Comparison of ENCODE assay signal across 27 cellular contexts in the genomic region with DNA sequence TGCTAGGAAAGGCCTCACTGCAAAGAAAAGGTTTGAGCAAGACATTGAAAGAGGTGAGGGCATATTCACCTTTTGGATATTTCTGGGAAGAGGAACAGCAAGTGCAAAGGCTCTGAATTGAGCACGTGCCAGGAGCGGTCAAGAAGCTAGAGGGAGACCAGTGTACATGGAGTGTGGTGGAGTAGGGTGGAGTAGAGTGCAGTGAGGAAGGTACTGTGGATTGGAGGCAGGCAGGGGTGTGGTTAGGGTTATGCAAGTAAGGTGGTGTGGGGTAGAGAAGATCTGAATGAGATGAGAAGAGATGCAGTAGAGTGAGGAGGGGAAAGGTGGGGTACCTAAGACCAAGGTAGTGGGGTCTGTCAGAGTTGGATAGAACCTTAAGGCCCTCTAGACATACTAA.
"Had no signal": no experiment of that assay in that cellular context is flagged by ENCODE, and none has a peak within 500 bp of the region (broad histone marks: within the 10 kb centered on the region; RNA-seq: fewer than 3 reads in every experiment).

No MANE protein-coding gene starts in this region.

- H3K79me2 ChIP-seq: parathyroid adenoma had no signal

- H3K9me3 ChIP-seq: neutrophil, ovary, psoas muscle, right lobe of liver, sigmoid colon, suprapubic skin, testis, tibial artery, transverse colon, upper lobe of right lung, uterus had no signal

- DNase-seq: naive thymus-derived CD8-positive, alpha-beta T cell; nephron progenitor cell; nucleus accumbens; ovary; posterior cingulate gyrus; psoas muscle; right cardiac atrium; right lobe of liver; sigmoid colon; small intestine; stimulated activated CD4-positive, alpha-beta T cell treated with anti-CD3 and anti-CD28 coated beads, Interleukin-15, amount 100 ng/mL, for 24 hours; stimulated activated CD4-positive, alpha-beta T cell treated with anti-CD3 and anti-CD28 coated beads, Interleukin-2, amount 100 ng/mL, for 24 hours; stimulated activated CD4-positive, alpha-beta T cell treated with anti-CD3 and anti-CD28 coated beads, Interleukin-2, amount 100 ng/mL, for 48 hours; stimulated activated CD4-positive, alpha-beta T cell treated with anti-CD3 and anti-CD28 coated beads, Interleukin-4, amount 100 ng/mL, for 24 hours; stimulated activated naive CD4-positive, alpha-beta T cell; stimulated activated naive CD8-positive, alpha-beta T cell treated with anti-CD3 and anti-CD28 coated beads, Interleukin-15, amount 100 ng/mL, for 72 hours; stimulated activated naive CD8-positive, alpha-beta T cell treated with anti-CD3 and anti-CD28 coated beads, Interleukin-15, Interleukin-2, amounts not matched to agents 100 U/mL and 50 U/mL, for 24 hours; substantia nigra; testis; tibial artery; transverse colon; upper lobe of right lung; uterus had no signal

- H3K4me1 ChIP-seq: parathyroid adenoma, psoas muscle, right lobe of liver, sigmoid colon, suprapubic skin, testis, transverse colon, upper lobe of right lung, uterus had no signal

- ATAC-seq: naive thymus-derived CD8-positive, alpha-beta T cell; psoas muscle; right cardiac atrium; right lobe of liver; stimulated activated memory B cell treated with anti-CD40 and anti-IgM and Interleukin-4, amounts not matched to agents 10 μg/mL and 1 μg/mL and 100 μg/mL, for 72 hours; stimulated activated naive CD8-positive, alpha-beta T cell treated with anti-CD3 and anti-CD28 coated beads, Interleukin-15, amount 100 ng/mL, for 72 hours; stimulated activated naive CD8-positive, alpha-beta T cell treated with anti-CD3 and anti-CD28 coated beads, Interleukin-15, Interleukin-2, amounts not matched to agents 100 U/mL and 50 U/mL, for 24 hours; upper lobe of right lung had no signal

- H2AFZ ChIP-seq: parathyroid adenoma had no signal

- FAIRE-seq: small intestine had no signal

- H3K27ac ChIP-seq: neutrophil, ovary, parathyroid adenoma, psoas muscle, right lobe of liver, sigmoid colon, suprapubic skin, testis, tibial artery, transverse colon, upper lobe of right lung, uterus had no signal

- H3K36me3 ChIP-seq: neutrophil, ovary, right lobe of liver, suprapubic skin, tibial artery, transverse colon, upper lobe of right lung, uterus had no signal

- H3K27me3 ChIP-seq: neutrophil, ovary, right lobe of liver, sigmoid colon, suprapubic skin, testis, tibial artery, transverse colon, upper lobe of right lung, uterus had no signal

- H3K9ac ChIP-seq: parathyroid adenoma had no signal

- H3K4me3 ChIP-seq: ovary, psoas muscle, right lobe of liver, sigmoid colon, suprapubic skin, testis, tibial artery, transverse colon, upper lobe of right lung, uterus had no signal
